ENCODE assay signal across 34 cellular contexts in genomic region chr20:50210066-50210619, GRCh38.
"Had no signal": no experiment of that assay in that cellular context is flagged by ENCODE, and none has a peak within 500 bp of the region (broad histone marks: within the 10 kb centered on the region; RNA-seq: fewer than 3 reads in every experiment).

No MANE protein-coding gene starts in this region.

- H3K27me3 ChIP-seq: adrenal gland, breast epithelium, colonic mucosa, esophagus squamous epithelium, gastroesophageal sphincter had no signal

- H3K36me3 ChIP-seq: adrenal gland, breast epithelium, cardiac muscle cell, colonic mucosa, esophagus squamous epithelium, gastroesophageal sphincter had no signal

- H3K4me3 ChIP-seq: adrenal gland, breast epithelium, cardiac muscle cell, colonic mucosa, esophagus squamous epithelium, gastroesophageal sphincter had no signal

- H3K36me3 Mint-ChIP-seq: activated CD4-positive, alpha-beta memory T cell treated with anti-CD3 and anti-CD28 coated beads for 36 hours; activated CD8-positive, alpha-beta memory T cell treated with anti-CD3 and anti-CD28 coated beads, Interleukin-2, amount 10 ng/mL, durations not matched to agents 7 days and 5 days; activated naive CD4-positive, alpha-beta T cell treated with anti-CD3 and anti-CD28 coated beads, Interleukin-2, amount 50 U/mL, for 24 hours; activated naive CD8-positive, alpha-beta T cell treated with anti-CD3 and anti-CD28 coated beads for 36 hours; brain had no signal

- H3K4me3 Mint-ChIP-seq: activated CD4-positive, alpha-beta memory T cell treated with anti-CD3 and anti-CD28 coated beads for 36 hours; activated CD4-positive, alpha-beta T cell treated with anti-CD3 and anti-CD28 coated beads for 36 hours; activated CD4-positive, alpha-beta T cell treated with anti-CD3 and anti-CD28 coated beads, Interleukin-2, amount 10 ng/mL, durations not matched to agents 24 days and 14 days; activated CD8-positive, alpha-beta memory T cell treated with anti-CD3 and anti-CD28 coated beads, Interleukin-2, amount 10 ng/mL, durations not matched to agents 7 days and 5 days; activated CD8-positive, alpha-beta T cell treated with anti-CD3 and anti-CD28 coated beads, Interleukin-2, amount 10 ng/mL, durations not matched to agents 7 days and 5 days; activated naive CD4-positive, alpha-beta T cell treated with anti-CD3 and anti-CD28 coated beads for 36 hours; activated naive CD4-positive, alpha-beta T cell treated with anti-CD3 and anti-CD28 coated beads, Interleukin-2, amount 50 U/mL, for 24 hours; activated naive CD8-positive, alpha-beta T cell treated with anti-CD3 and anti-CD28 coated beads for 36 hours; activated naive CD8-positive, alpha-beta T cell treated with anti-CD3 and anti-CD28 coated beads, Interleukin-2, amount 50 U/mL, for 24 hours; activated T-helper 1 cell treated with anti-CD3 and anti-CD28 coated beads, Interleukin-12 subunit alpha, Interleukin-12 subunit beta, Interleukin-2, Interleukin-4 antibody, amounts not matched to agents 30 ng/mL and 10 ng/mL and 1 ng/mL, durations not matched to agents 14 hours and 24 hours and 36 hours; brain; T-helper 17 cell; T-helper 2 cell treated with Interferon-gamma antibody and Interleukin-4, amounts not matched to agents 5 μg/mL and 100 μg/mL, for 36 hours had no signal

- H3K27ac Mint-ChIP-seq: activated CD4-positive, alpha-beta memory T cell treated with anti-CD3 and anti-CD28 coated beads for 36 hours; activated CD4-positive, alpha-beta T cell treated with anti-CD3 and anti-CD28 coated beads for 36 hours; activated CD4-positive, alpha-beta T cell treated with anti-CD3 and anti-CD28 coated beads, Interleukin-2, amount 10 ng/mL, durations not matched to agents 24 days and 14 days; activated CD8-positive, alpha-beta memory T cell treated with anti-CD3 and anti-CD28 coated beads, Interleukin-2, amount 10 ng/mL, durations not matched to agents 7 days and 5 days; activated CD8-positive, alpha-beta T cell treated with anti-CD3 and anti-CD28 coated beads, Interleukin-2, amount 10 ng/mL, durations not matched to agents 7 days and 5 days; activated naive CD4-positive, alpha-beta T cell treated with anti-CD3 and anti-CD28 coated beads for 36 hours; activated naive CD4-positive, alpha-beta T cell treated with anti-CD3 and anti-CD28 coated beads, Interleukin-2, amount 50 U/mL, for 24 hours; activated naive CD8-positive, alpha-beta T cell treated with anti-CD3 and anti-CD28 coated beads for 36 hours; activated naive CD8-positive, alpha-beta T cell treated with anti-CD3 and anti-CD28 coated beads, Interleukin-2, amount 50 U/mL, for 24 hours; activated T-helper 1 cell treated with anti-CD3 and anti-CD28 coated beads, Interleukin-12 subunit alpha, Interleukin-12 subunit beta, Interleukin-2, Interleukin-4 antibody, amounts not matched to agents 30 ng/mL and 10 ng/mL and 1 ng/mL, durations not matched to agents 14 hours and 24 hours and 36 hours; activated T-helper 2 cell treated with anti-CD3 and anti-CD28 coated beads, Interferon-gamma antibody, Interleukin-2, Interleukin-4, amounts not matched to agents 10 μg/mL and 5 μg/mL and 100 μg/mL, durations not matched to agents 14 hours and 24 hours and 36 hours; brain; T-helper 17 cell; T-helper 2 cell treated with Interferon-gamma antibody and Interleukin-4, amounts not matched to agents 5 μg/mL and 100 μg/mL, for 36 hours had no signal

- H3K9me3 ChIP-seq: adrenal gland, breast epithelium, colonic mucosa, esophagus squamous epithelium, gastroesophageal sphincter had no signal

- DNase-seq: activated CD4-positive, alpha-beta memory T cell treated with anti-CD3 and anti-CD28 coated beads for 36 hours; activated CD4-positive, alpha-beta T cell treated with anti-CD3 and anti-CD28 coated beads for 36 hours; activated CD4-positive, alpha-beta T cell treated with anti-CD3 and anti-CD28 coated beads, Interleukin-2, amount 10 ng/mL, durations not matched to agents 24 days and 14 days; activated CD4-positive, CD25-positive, alpha-beta regulatory T cell; activated CD4-positive, CD25-positive, alpha-beta regulatory T cell treated with anti-CD3 and anti-CD28 coated beads, Interleukin-2, amount 50 U/mL, for 72 hours; activated CD8-positive, alpha-beta memory T cell treated with anti-CD3 and anti-CD28 coated beads, Interleukin-2, amount 10 ng/mL, durations not matched to agents 7 days and 5 days; activated CD8-positive, alpha-beta memory T cell treated with anti-CD3 and anti-CD28 coated beads, Interleukin-2, amount 50 U/mL, for 4 hours; activated CD8-positive, alpha-beta T cell treated with anti-CD3 and anti-CD28 coated beads, Interleukin-2, amount 10 ng/mL, durations not matched to agents 7 days and 5 days; activated effector memory CD4-positive, alpha-beta T cell treated with anti-CD3 and anti-CD28 coated beads, Interleukin-2, amount 50 U/mL, for 16 hours; activated naive CD4-positive, alpha-beta T cell treated with anti-CD3 and anti-CD28 coated beads for 36 hours; activated naive CD8-positive, alpha-beta T cell treated with anti-CD3 and anti-CD28 coated beads for 36 hours; activated naive CD8-positive, alpha-beta T cell treated with anti-CD3 and anti-CD28 coated beads, Interleukin-2, amount 50 U/mL, for 24 hours; activated T-cell treated with anti-CD3 and anti-CD28 coated beads, Interleukin-2, amount 50 U/mL, for 1 hour; activated T-cell treated with anti-CD3 and anti-CD28 coated beads, Interleukin-2, amount 50 U/mL, for 48 hours; adrenal gland; amygdala; central memory CD4-positive, alpha-beta T cell; cerebellar nuclear complex; colonic mucosa; effector CD8-positive, alpha-beta T cell; esophagus squamous epithelium; foreskin melanocyte; T-helper 1 cell; T-helper 17 cell; T1000 had no signal

- H3K27ac ChIP-seq: adrenal gland, breast epithelium, cardiac muscle cell, colonic mucosa, epithelial cell of prostate, esophagus squamous epithelium, gastroesophageal sphincter had no signal

- ATAC-seq: activated CD4-positive, alpha-beta T cell treated with anti-CD3 and anti-CD28 coated beads for 36 hours; activated CD8-positive, alpha-beta memory T cell treated with anti-CD3 and anti-CD28 coated beads, Interleukin-2, amount 10 ng/mL, durations not matched to agents 7 days and 5 days; activated CD8-positive, alpha-beta T cell treated with anti-CD3 and anti-CD28 coated beads, Interleukin-2, amount 10 ng/mL, durations not matched to agents 7 days and 5 days; activated naive CD8-positive, alpha-beta T cell treated with anti-CD3 and anti-CD28 coated beads, Interleukin-2, amount 50 U/mL, for 24 hours; gastroesophageal sphincter; T-helper 17 cell had no signal

- H3K4me1 ChIP-seq: adrenal gland, breast epithelium, colonic mucosa, gastroesophageal sphincter had no signal

- H3K9me3 Mint-ChIP-seq: activated CD4-positive, alpha-beta memory T cell treated with anti-CD3 and anti-CD28 coated beads for 36 hours; activated CD4-positive, alpha-beta T cell treated with anti-CD3 and anti-CD28 coated beads, Interleukin-2, amount 10 ng/mL, durations not matched to agents 24 days and 14 days; activated naive CD4-positive, alpha-beta T cell treated with anti-CD3 and anti-CD28 coated beads for 36 hours; activated naive CD4-positive, alpha-beta T cell treated with anti-CD3 and anti-CD28 coated beads, Interleukin-2, amount 50 U/mL, for 24 hours; activated naive CD8-positive, alpha-beta T cell treated with anti-CD3 and anti-CD28 coated beads for 36 hours; activated naive CD8-positive, alpha-beta T cell treated with anti-CD3 and anti-CD28 coated beads, Interleukin-2, amount 50 U/mL, for 24 hours; activated T-helper 1 cell treated with anti-CD3 and anti-CD28 coated beads, Interleukin-12 subunit alpha, Interleukin-12 subunit beta, Interleukin-2, Interleukin-4 antibody, amounts not matched to agents 30 ng/mL and 10 ng/mL and 1 ng/mL, durations not matched to agents 14 hours and 24 hours and 36 hours; activated T-helper 2 cell treated with anti-CD3 and anti-CD28 coated beads, Interferon-gamma antibody, Interleukin-2, Interleukin-4, amounts not matched to agents 10 μg/mL and 5 μg/mL and 100 μg/mL, durations not matched to agents 14 hours and 24 hours and 36 hours; T-helper 2 cell treated with Interferon-gamma antibody and Interleukin-4, amounts not matched to agents 5 μg/mL and 100 μg/mL, for 36 hours had no signal
